ENCODE assay signal across 13 cellular contexts in genomic region chr2:188598551-188598950, GRCh38.
DNase-seq lines count a peak whose midpoint lies in the region; ATAC-seq, FAIRE-seq and TF ChIP-seq lines count a peak whose summit lies in the region.
"Had no signal": no experiment of that assay in that cellular context is flagged by ENCODE, and none has a peak within 500 bp of the region (broad histone marks: within the 10 kb centered on the region; RNA-seq: fewer than 3 reads in every experiment).

No MANE protein-coding gene starts in this region.

- no peak for TF ChIP-seq POLR2A in A549 (IDR thresholded peaks at IDR 0.05; ENCODE audit: low read length)
- no peak for TF ChIP-seq POLR2A in sigmoid colon (IDR thresholded peaks at IDR 0.05)

- no peaks in the 10 kb centered on the region for H3K27me3 Mint-ChIP-seq in nephron (ENCODE audit: low read depth)
- H3K27me3 Mint-ChIP-seq: activated naive CD4-positive, alpha-beta T cell treated with anti-CD3 and anti-CD28 coated beads, Interleukin-2, amount 50 U/mL, for 24 hours; central memory CD8-positive, alpha-beta T cell had no signal

- in situ Hi-C loops in SK-MEL-5 (cut with HindIII; ENCODE audit: low pct_unique_long_range_greater_than_20kb, low sequenced_read_pairs) (no loop called here), GM13977 (cut with MboI; ENCODE audit: low pct_unique_long_range_greater_than_20kb, low sequenced_read_pairs, unreplicated experiment) (no loop called here)

- DNase-seq in A549 (ENCODE audit: low read depth in 1 of 2, low spot score in 1 of 2) (peak in 1 of 2 experiments; percentile 48), SK-MEL-5 (ENCODE audit: low read depth, low spot score) (peak; percentile 41), left ventricle myocardium inferior (no peak), sigmoid colon (no peak), NCI-H128 (lab: John Stamatoyannopoulos, UW; ENCODE audit: unreplicated experiment) (no peak), GM13977 (ENCODE audit: low spot score) (no peak), MV-4-11 (lab: John Stamatoyannopoulos, UW) (no peak)
- DNase-seq: NCI-H1105, stomach had no signal

- H3K9me3 Mint-ChIP-seq in nephron: no peaks in the 10 kb centered on the region
- H3K9me3 Mint-ChIP-seq: activated naive CD4-positive, alpha-beta T cell treated with anti-CD3 and anti-CD28 coated beads, Interleukin-2, amount 50 U/mL, for 24 hours; central memory CD8-positive, alpha-beta T cell had no signal

- 76% methylated on average over 1 of the region's 1 CpG for WGBS in A549 (ENCODE audit: missing lambda C conversion rate)
- WGBS in sigmoid colon, 2 donors: 74 to 83% methylated on average over 1 of the region's 1 CpG

- peak overlapping the region; percentile 62 for H3K4me2 ChIP-seq in A549

- peak overlapping the region in 1 of 3 experiments; percentile 28 for H3K4me3 Mint-ChIP-seq in nephron
- H3K4me3 Mint-ChIP-seq: activated naive CD4-positive, alpha-beta T cell treated with anti-CD3 and anti-CD28 coated beads, Interleukin-2, amount 50 U/mL, for 24 hours; central memory CD8-positive, alpha-beta T cell had no signal

- TF ChIP-seq EP300 in A549 (IDR thresholded peaks at IDR 0.05) (no peak), sigmoid colon (IDR thresholded peaks at IDR 0.05) (no peak)

- H3K9me3 ChIP-seq in A549 (no peaks in the 10 kb centered on the region), left ventricle myocardium inferior (replicated peaks) (no peaks in the 10 kb centered on the region), sigmoid colon (no peaks in the 10 kb centered on the region)
- H3K9me3 ChIP-seq: prostate gland, stomach had no signal

- TF ChIP-seq CTCF in A549 (IDR thresholded peaks at IDR 0.05): no peak
- no peak for TF ChIP-seq CTCF in left ventricle myocardium inferior (IDR thresholded peaks at IDR 0.05; ENCODE audit: borderline replicate concordance)
- no peak for TF ChIP-seq CTCF in nephron (IDR thresholded peaks at IDR 0.05; ENCODE audit: unreplicated experiment in 3 of 3)
- no peak for TF ChIP-seq CTCF in sigmoid colon (IDR thresholded peaks at IDR 0.05)
- TF ChIP-seq CTCF in GM13977 (IDR thresholded peaks at IDR 0.05; ENCODE audit: extremely low read depth, insufficient read depth, missing control alignments): no peak

- peak in 1 of 2 experiments; percentile 83; a peak in 3 of 6 replicates for ATAC-seq in A549

- H3K4me1 Mint-ChIP-seq in nephron: peaks cover 36% of the 10 kb centered on the region
- H3K4me1 Mint-ChIP-seq: activated naive CD4-positive, alpha-beta T cell treated with anti-CD3 and anti-CD28 coated beads, Interleukin-2, amount 50 U/mL, for 24 hours; central memory CD8-positive, alpha-beta T cell had no signal

- H3K27me3 ChIP-seq in left ventricle myocardium inferior (ENCODE audit: low read depth) (no peaks in the 10 kb centered on the region), sigmoid colon (no peaks in the 10 kb centered on the region)
- H3K27me3 ChIP-seq: stomach had no signal

- H3K4me3 ChIP-seq in A549 (no peak overlapping the region), left ventricle myocardium inferior (no peak overlapping the region), sigmoid colon (no peak overlapping the region)
- H3K4me3 ChIP-seq: prostate gland, stomach had no signal

- H3K27ac ChIP-seq in A549 (peak overlapping the region; percentile 8 to 67; a peak in 4 of 6 replicates), left ventricle myocardium inferior (replicated peaks) (peak overlapping the region; percentile 59), sigmoid colon (peak overlapping the region in 1 of 4 donors; percentile 38)

- H3K4me1 ChIP-seq in A549: peaks cover 40% of the 10 kb centered on the region
- H3K4me1 ChIP-seq in left ventricle myocardium inferior: no peaks in the 10 kb centered on the region
- peaks cover 0 to 17% (median 11%) of the 10 kb centered on the region in 4 donors for H3K4me1 ChIP-seq in sigmoid colon
- H3K4me1 ChIP-seq: prostate gland had no signal

- H3K36me3 ChIP-seq in left ventricle myocardium inferior: no peaks in the 10 kb centered on the region
- H3K36me3 ChIP-seq in sigmoid colon: peaks cover 0 to 6% (median 0%) of the 10 kb centered on the region in 4 donors
- H3K36me3 ChIP-seq: prostate gland had no signal

- no peak for TF ChIP-seq RAD21 in A549 (conservative IDR thresholded peaks at IDR 0.05 in 1 of 2, IDR thresholded peaks at IDR 0.05 in 1 of 2)

- FAIRE-seq in A549 (lab: Jason Lieb, UNC): no peak

- POLR2A ChIA-PET in A549 (lab: Yijun Ruan, JAX): no interaction called here

- CTCF ChIA-PET in A549 (lab: Yijun Ruan, JAX): interaction anchor here (0.7 to 1.2 kb wide), 2 partner anchors 9 to 380 kb away, joined by 3 read pairs; no protein-coding TSS in a partner anchor

- intact Hi-C loops in left ventricle myocardium inferior (cut with micrococcal nuclease) (no loop called here), sigmoid colon (cut with DNase I) (no loop called here)

- peak overlapping the region; percentile 87 to 98 (median 95) for H3K27ac Mint-ChIP-seq in nephron
- H3K27ac Mint-ChIP-seq: activated naive CD4-positive, alpha-beta T cell treated with anti-CD3 and anti-CD28 coated beads, Interleukin-2, amount 50 U/mL, for 24 hours had no signal

- H3K36me3 Mint-ChIP-seq in nephron (ENCODE audit: low read depth): peaks cover 4% of the 10 kb centered on the region
- H3K36me3 Mint-ChIP-seq: activated naive CD4-positive, alpha-beta T cell treated with anti-CD3 and anti-CD28 coated beads, Interleukin-2, amount 50 U/mL, for 24 hours had no signal

TF ChIP-seq in A549, 52 proteins besides CTCF, POLR2A, EP300 and RAD21:
- no peak for TF ChIP-seq NFE2L2 (conservative IDR thresholded peaks at IDR 0.05; ENCODE audit: low read length)
- TF ChIP-seq GATA3 (IDR thresholded peaks at IDR 0.05; ENCODE audit: borderline replicate concordance): no peak
- TF ChIP-seq TP53 (CRISPR knock-in tag; IDR thresholded peaks at IDR 0.05): no peak
- no peak for TF ChIP-seq RFX5 (IDR thresholded peaks at IDR 0.05)
